In the genomic region with DNA sequence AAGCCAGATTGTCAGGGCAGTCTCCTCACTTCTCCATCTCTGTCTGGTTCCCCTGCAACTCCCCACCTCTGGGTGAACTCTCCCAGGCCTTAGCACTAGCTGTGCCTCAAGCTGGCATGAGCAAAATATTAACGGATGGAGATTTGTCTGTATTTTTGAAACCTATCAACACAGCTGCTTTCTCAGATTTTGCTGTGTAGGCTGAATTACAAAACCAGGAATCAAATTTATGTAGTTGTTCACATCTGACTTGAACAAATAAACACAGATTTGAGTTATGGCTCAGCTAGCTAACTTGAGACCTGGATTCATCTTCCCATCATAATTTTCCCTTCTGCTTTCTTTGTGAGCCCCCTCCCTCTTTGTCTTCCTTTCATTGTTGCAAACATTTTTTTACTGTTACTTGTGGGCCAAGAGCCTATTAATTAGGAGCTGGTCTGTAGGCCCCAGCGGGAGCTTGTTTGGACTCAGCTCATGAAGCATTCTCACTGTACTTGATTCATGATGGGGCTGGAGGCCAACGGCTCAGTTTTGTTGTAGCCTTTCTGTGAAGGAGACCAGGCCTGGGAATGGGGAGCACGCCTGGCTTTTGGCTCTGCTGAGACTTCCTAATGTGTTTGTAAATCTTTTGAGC, we compare ENCODE assay signal across 15 cellular contexts.
DNase-seq lines count a peak whose midpoint lies in the region; ATAC-seq lines count a peak whose summit lies in the region.
"Had no signal": no experiment of that assay in that cellular context is flagged by ENCODE, and none has a peak within 500 bp of the region (broad histone marks: within the 10 kb centered on the region; RNA-seq: fewer than 3 reads in every experiment).

No MANE protein-coding gene starts in this region.

- ATAC-seq in left ventricle myocardium superior (peak; percentile 55), HG03442 (IDR thresholded peaks at IDR 0.05; ENCODE audit: unreplicated experiment) (no peak), HG02623 (IDR thresholded peaks at IDR 0.05; ENCODE audit: unreplicated experiment) (no peak), GM21528 (IDR thresholded peaks at IDR 0.05; ENCODE audit: low FRiP score, unreplicated experiment) (no peak)
- ATAC-seq: activated naive CD8-positive, alpha-beta T cell treated with anti-CD3 and anti-CD28 coated beads, Interleukin-2, amount 50 U/mL, for 24 hours; HCT116 had no signal

- intact Hi-C loops in left ventricle myocardium superior (cut with micrococcal nuclease), result no loop called here
- intact Hi-C loops in posterior vena cava (cut with DNase I), result no loop called here

- peak; percentile 18 for DNase-seq in Ammon's horn (ENCODE audit: low spot score)
- peak; percentile 63 for DNase-seq in NCI-H146 treated with DMSO at 0.1 percent for 48 hours (lab: John Stamatoyannopoulos, UW; ENCODE audit: unreplicated experiment)
- peak; percentile 45 for DNase-seq in left ventricle myocardium superior
- DNase-seq in posterior vena cava (ENCODE audit: low spot score), result peak; percentile 83
- no peak for DNase-seq in stimulated activated naive CD4-positive, alpha-beta T cell (lab: John Stamatoyannopoulos, UW)
- DNase-seq: activated naive CD8-positive, alpha-beta T cell treated with anti-CD3 and anti-CD28 coated beads, Interleukin-2, amount 50 U/mL, for 24 hours; CD4-positive, alpha-beta memory T cell; effector memory CD4-positive, alpha-beta T cell; naive B cell; NCI-H1092; NCI-H510A treated with DMSO at 0.1 percent for 48 hours had no signal

Comparison
In these comparisons a context has a peak if more than half of its experiments do, and no peak if none do; other contexts are left out.
1. DNase-seq: peak in Ammon's horn (single experiment), NCI-H146 treated with DMSO at 0.1 percent for 48 hours (single experiment), left ventricle myocardium superior (single experiment) and posterior vena cava (single experiment); none in stimulated activated naive CD4-positive, alpha-beta T cell (0 of 6).